ENCODE assay signal across 8 cellular contexts in the genomic region with DNA sequence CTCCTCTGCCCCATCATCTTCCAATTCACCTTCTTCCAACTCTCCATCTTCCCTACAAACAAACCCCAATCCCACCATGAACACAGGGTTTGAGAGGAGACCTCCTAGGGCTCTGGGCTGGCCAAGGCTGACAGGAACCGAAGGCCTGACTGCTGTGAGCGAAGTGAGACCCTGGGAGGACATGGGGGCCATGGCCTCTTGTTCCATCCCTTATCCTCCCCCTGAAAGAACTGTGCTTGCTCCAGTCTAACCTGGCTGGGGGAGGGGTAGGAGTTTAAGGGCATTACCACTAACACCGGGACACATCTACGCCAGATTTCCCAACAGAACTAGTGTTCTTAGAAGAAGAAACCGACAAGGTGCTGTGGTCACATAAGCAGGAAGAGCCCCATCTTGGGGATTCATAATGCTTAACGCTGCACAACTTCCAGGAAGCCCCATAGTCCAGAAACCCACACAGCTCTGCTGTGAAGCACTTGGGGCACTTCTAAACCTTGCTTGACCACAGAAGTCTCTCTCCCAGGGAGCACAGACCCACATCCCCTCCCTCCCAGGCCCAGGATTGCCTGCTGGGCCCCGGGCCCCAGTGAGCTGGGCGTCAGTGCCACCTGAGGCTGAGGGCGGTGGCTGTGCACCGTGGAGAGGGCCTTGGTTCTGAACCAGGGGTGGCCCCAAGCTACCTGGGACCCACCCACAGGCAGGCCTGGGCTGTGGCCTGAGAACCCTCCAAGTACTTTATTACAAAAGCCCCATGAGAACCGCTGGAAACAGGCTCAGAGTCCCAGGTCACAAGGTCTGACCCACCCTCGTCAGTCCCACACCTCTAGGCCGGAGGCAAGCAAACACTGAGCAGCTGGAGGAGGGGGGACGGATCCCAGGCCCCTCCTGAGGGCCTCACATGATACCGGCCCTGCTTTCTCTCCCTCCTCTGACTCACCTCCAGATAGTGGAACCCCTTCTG. TPM values are rescaled to one million over a fixed set of nuclear protein-coding genes. Genes with fewer than 3 reads are reported as not detected.
A peak's percentile ranks its signal among the peaks of the same experiment; 100 is the strongest.
DNase-seq lines count a peak whose midpoint lies in the region; ATAC-seq, FAIRE-seq and TF ChIP-seq lines count a peak whose summit lies in the region.

No MANE protein-coding gene starts in this region.

- H3K4me2 ChIP-seq in OCI-LY1 (ENCODE audit: low read length): peak overlapping the region; percentile 21; the same call in 1 of the 2 replicates

- peaks cover 30% of the 10 kb centered on the region for H3K4me1 ChIP-seq in OCI-LY1 (ENCODE audit: insufficient read depth, low read length, severe bottlenecking)

- no peaks in the 10 kb centered on the region for H3F3A ChIP-seq in OCI-LY1 (ENCODE audit: insufficient read depth, low read length)

- H4K20me1 ChIP-seq in OCI-LY1 (ENCODE audit: insufficient read depth, low read length): 0 out of 2 replicates have a peak, but pooled peaks cover 3% of the 10 kb centered on the region

- TF ChIP-seq CTCF in C4-2B (conservative IDR thresholded peaks at IDR 0.05): no peak
- no peak for TF ChIP-seq CTCF in OCI-LY1 (IDR thresholded peaks at IDR 0.05; ENCODE audit: low read length)
- no peak for TF ChIP-seq CTCF in omental fat pad (IDR thresholded peaks at IDR 0.05)

- no peaks in the 10 kb centered on the region for H3K27me3 ChIP-seq in OCI-LY1 (ENCODE audit: insufficient read depth, low read length)

- no peak for DNase-seq in caudate nucleus (lab: John Stamatoyannopoulos, UW)
- no peak for DNase-seq in omental fat pad (ENCODE audit: low spot score)
- no peak for DNase-seq in H54 (ENCODE audit: insufficient read length, low spot score)
- DNase-seq in hypothalamus (lab: John Stamatoyannopoulos, UW): no peak

- no peaks in the 10 kb centered on the region for H3K9me2 ChIP-seq in OCI-LY1 (ENCODE audit: low read depth, low read length)

- H3K27ac ChIP-seq in C4-2B (peak overlapping the region; percentile 89), OCI-LY1 (ENCODE audit: low read depth, low read length, poor library complexity, severe bottlenecking) (peak overlapping the region; percentile 24), caudate nucleus (ENCODE audit: low read depth, low read length) (peak overlapping the region; percentile 36)

- H3K4me3 ChIP-seq in OCI-LY1 (ENCODE audit: low read depth, low read length, poor library complexity, severe bottlenecking): no peak overlapping the region

- no peak overlapping the region for H2AFZ ChIP-seq in OCI-LY1 (ENCODE audit: low read length)

- FAIRE-seq in H54 (lab: Jason Lieb, UNC): no peak

- TF ChIP-seq POLR2A in H54 (IDR thresholded peaks at IDR 0.05; ENCODE audit: low read depth, low read length): no peak

- no peaks in the 10 kb centered on the region for H3K9me3 ChIP-seq in OCI-LY1 (ENCODE audit: low read length)

- ATAC-seq in omental fat pad (ENCODE audit: low FRiP score): peak; percentile 47
- ATAC-seq in GM18868 (IDR thresholded peaks at IDR 0.05; ENCODE audit: unreplicated experiment): no peak
- ATAC-seq in HG03159 (IDR thresholded peaks at IDR 0.05; ENCODE audit: unreplicated experiment): no peak

- peaks cover 70% of the 10 kb centered on the region for H3K36me3 ChIP-seq in OCI-LY1 (ENCODE audit: insufficient read depth, low read length)

- H3K79me2 ChIP-seq in OCI-LY1 (ENCODE audit: insufficient read depth, low read length): peaks cover 50% of the 10 kb centered on the region

- no peak overlapping the region; the same call in 1 of the 2 replicates for H3K9ac ChIP-seq in OCI-LY1 (ENCODE audit: low read length)

RNA-seq across cellular contexts. Expression of gene ZC3H4, which starts 18.7 kb away (rescaled TPM):
- total RNA-seq in omental fat pad: 10 to 100 TPM; 13.1 to 20.9 (median 18.0) TPM

RNA-seq across cellular contexts. Expression of gene SAE1, which starts 35.8 kb away (rescaled TPM):
- total RNA-seq in omental fat pad: 10 to 100 TPM; 36.5 to 50.7 (median 49.2) TPM

RNA-seq across cellular contexts. Expression of gene TMEM160, which starts 46.4 kb away (rescaled TPM):
- 10 to 100 TPM; 17.5 to 35.0 (median 22.8) TPM for total RNA-seq in omental fat pad

Comparison
In these comparisons a context has a peak if more than half of its experiments do, and no peak if none do; other contexts are left out.
1. H3K27ac ChIP-seq: peak in every context shown above with its lines; median percentile 89 in C4-2B; 36 in caudate nucleus; 24 in OCI-LY1.